ENCODE assay signal across 8 cellular contexts in the genomic region with DNA sequence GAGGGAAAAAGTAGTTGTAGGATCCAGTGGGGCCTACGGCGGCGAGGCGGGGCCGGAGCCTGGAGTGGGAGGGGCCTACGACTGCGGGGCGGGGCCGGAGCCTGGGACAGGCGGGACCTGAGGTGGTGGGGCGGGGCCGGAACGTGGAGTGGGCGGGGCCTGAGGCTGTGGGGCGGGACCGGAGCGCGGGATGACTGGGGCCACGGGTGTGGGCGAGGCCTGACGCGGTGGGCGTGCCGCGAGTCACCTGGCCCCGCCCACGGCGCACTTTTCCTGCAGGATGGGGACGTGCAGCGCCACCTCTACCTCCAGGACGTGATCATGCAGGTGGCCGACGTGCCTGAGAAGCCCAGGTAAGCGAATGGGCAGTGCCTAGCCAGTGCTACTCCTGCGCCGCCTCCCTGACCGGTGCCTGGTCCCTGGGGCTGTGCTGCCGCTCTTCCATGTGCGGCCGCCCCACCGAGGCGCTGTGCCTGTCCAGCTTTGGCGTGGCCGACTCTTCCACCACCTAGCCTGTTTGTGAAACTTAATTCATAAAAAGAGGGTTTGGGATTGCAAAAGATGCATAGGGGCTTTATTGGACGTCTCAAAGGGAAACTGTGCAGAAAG.
DNase-seq lines count a peak whose midpoint lies in the region; ATAC-seq lines count a peak whose summit lies in the region.

No MANE protein-coding gene starts in this region.

- peak overlapping the region; percentile 100 for H3K27ac Mint-ChIP-seq in memory B cell

- peak overlapping the region; percentile 96 for H3K9ac ChIP-seq in BLaER1

- H3K36me3 Mint-ChIP-seq in memory B cell, result peaks cover 12% of the 10 kb centered on the region

- peak overlapping the region; percentile 100 for H3K4me3 ChIP-seq in BLaER1

- H3K27me3 Mint-ChIP-seq in memory B cell, result no peaks in the 10 kb centered on the region

- peaks cover 20% of the 10 kb centered on the region for H3K4me1 Mint-ChIP-seq in memory B cell

- H3K27ac ChIP-seq in BLaER1, result peak overlapping the region; percentile 97

- no peaks in the 10 kb centered on the region for H3K9me3 ChIP-seq in BLaER1

- H3K4me1 ChIP-seq in BLaER1, result peaks cover 51% of the 10 kb centered on the region

- ATAC-seq in GM19351 (IDR thresholded peaks at IDR 0.05; ENCODE audit: unreplicated experiment) (peak; percentile 65), HG03460 (IDR thresholded peaks at IDR 0.05; ENCODE audit: unreplicated experiment) (peak; percentile 58), memory B cell (ENCODE audit: low read depth) (peak; percentile 70)

- DNase-seq in NCI-H82 treated with DMSO at 0.1 percent for 48 hours (lab: John Stamatoyannopoulos, UW; ENCODE audit: unreplicated experiment), result peak; percentile 46
- DNase-seq in activated CD8-positive, alpha-beta memory T cell treated with anti-CD3 and anti-CD28 coated beads for 48 hours (ENCODE audit: low read depth in 2 of 3, low spot score in 2 of 3), result peak; percentile 83 to 92 (median 84)
- DNase-seq in effector CD8-positive, alpha-beta T cell (lab: John Stamatoyannopoulos, UW), result peak; percentile 91
- peak in 1 of 2 donors; percentile 96 for DNase-seq in memory B cell (ENCODE audit: low spot score in 2 of 2)
- DNase-seq in stimulated activated CD8-positive, alpha-beta memory T cell treated with anti-CD3 and anti-CD28 coated beads, Interleukin-12 subunit alpha, Interleukin-12 subunit beta, amount 100 ng/mL, for 24 hours (ENCODE audit: extremely low read depth), result peak; percentile 73

- peaks cover 49% of the 10 kb centered on the region for H3K36me3 ChIP-seq in BLaER1

- H3K4me2 ChIP-seq in BLaER1, result peak overlapping the region; percentile 96

- no peaks in the 10 kb centered on the region for H3K27me3 ChIP-seq in BLaER1

- H3K4me3 Mint-ChIP-seq in memory B cell, result peak overlapping the region; percentile 83

- H4K20me1 ChIP-seq in BLaER1, result peaks cover 65% of the 10 kb centered on the region

- no peaks in the 10 kb centered on the region for H3K9me3 Mint-ChIP-seq in memory B cell
